ENCODE assay signal across 19 cellular contexts in the genomic region with DNA sequence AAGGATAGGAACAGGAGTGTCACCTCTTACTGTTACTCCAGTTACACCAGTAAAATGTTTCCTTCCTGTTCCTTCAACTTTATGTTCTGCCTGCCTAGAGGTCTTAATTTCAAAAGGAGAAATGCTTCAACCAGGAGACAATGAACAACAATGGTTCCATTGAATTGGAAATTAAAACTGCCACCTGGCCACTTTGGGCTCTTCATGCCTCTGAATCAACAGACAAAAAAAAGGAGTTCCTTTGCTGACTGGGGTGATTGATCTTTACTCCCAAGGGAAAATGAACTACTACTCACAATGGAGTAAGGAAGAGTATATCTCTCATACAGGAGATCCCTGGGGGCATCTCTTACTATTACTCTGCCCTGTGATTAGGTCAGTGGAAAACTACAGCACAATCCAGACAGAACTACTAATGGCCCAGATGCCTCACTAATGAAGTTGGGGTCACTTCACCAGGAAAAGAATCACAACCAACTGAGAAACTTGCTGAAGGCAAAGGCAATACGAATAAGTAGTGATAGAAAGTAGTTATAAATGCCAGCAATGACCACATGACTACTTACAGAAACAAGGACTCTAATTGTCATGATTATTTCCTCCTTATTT.
DNase-seq lines count a peak whose midpoint lies in the region; ATAC-seq and TF ChIP-seq lines count a peak whose summit lies in the region.
"Had no signal": no experiment of that assay in that cellular context is flagged by ENCODE, and none has a peak within 500 bp of the region (broad histone marks: within the 10 kb centered on the region; RNA-seq: fewer than 3 reads in every experiment).

No MANE protein-coding gene starts in this region.

- H3K4me3 ChIP-seq in GM23338 (no peak overlapping the region), NT2/D1 (ENCODE audit: insufficient read length, low read depth) (no peak overlapping the region), osteoblast (ENCODE audit: insufficient read depth, low read length) (no peak overlapping the region), Caco-2 (ENCODE audit: low read depth, low read length) (no peak overlapping the region)

- H3K79me2 ChIP-seq in GM23338 (replicated peaks; ENCODE audit: insufficient read depth): no peaks in the 10 kb centered on the region
- H3K79me2 ChIP-seq in osteoblast (ENCODE audit: insufficient read depth, low read length): no peaks in the 10 kb centered on the region

- H3K4me1 Mint-ChIP-seq in GM23338: peaks cover 17% of the 10 kb centered on the region
- no peaks in the 10 kb centered on the region for H3K4me1 Mint-ChIP-seq in Caco-2 (ENCODE audit: low read depth, unreplicated experiment)

- DNase-seq in GM23338 (ENCODE audit: low spot score): peak; percentile 57
- DNase-seq in NT2/D1 (ENCODE audit: low read depth, low spot score): peak; percentile 40
- DNase-seq in foreskin melanocyte: peak; percentile 80
- peak; percentile 75 for DNase-seq in osteoblast (ENCODE audit: insufficient read length, low spot score, missing footprints)
- no peak for DNase-seq in SIG-M5 treated with dmso at 0.1 percent for 504 hours (lab: John Stamatoyannopoulos, UW; ENCODE audit: unreplicated experiment)
- DNase-seq in NCI-H524 (lab: John Stamatoyannopoulos, UW): no peak
- no peak for DNase-seq in Caco-2
- DNase-seq: BE2C; CD4-positive, CD25-positive, alpha-beta regulatory T cell; COR-L47; DMS 273 treated with DMSO at 0.1 percent for 48 hours; DND-41; HCEC 1CT; NCI-H1105; NCI-H2029 treated with DMSO at 0.1 percent for 48 hours; NCI-H2171 treated with DMSO at 0.1 percent for 48 hours; NCI-H446 treated with DMSO at 0.1 percent for 48 hours had no signal

- H3K9me3 ChIP-seq in NT2/D1 (ENCODE audit: insufficient read depth, low read length) (peaks cover 5% of the 10 kb centered on the region; the same call in 1 of the 2 replicates), osteoblast (ENCODE audit: low read depth, low read length) (no peaks in the 10 kb centered on the region), Caco-2 (no peaks in the 10 kb centered on the region)
- H3K9me3 ChIP-seq: BE2C had no signal

- POLR2A ChIA-PET in Caco-2 (lab: Charles Lee): no interaction called here

- no peaks in the 10 kb centered on the region for H3K9me3 Mint-ChIP-seq in GM23338
- H3K9me3 Mint-ChIP-seq in Caco-2 (ENCODE audit: unreplicated experiment): no peaks in the 10 kb centered on the region
- H3K9me3 Mint-ChIP-seq: CD4-positive, CD25-positive, alpha-beta regulatory T cell; IgD-negative memory B cell; T-helper 1 cell treated with Interleukin-12 subunit alpha and Interleukin-12 subunit beta and Interleukin-4 antibody, amounts not matched to agents 30 μg/mL and 1 μg/mL, for 36 hours had no signal

- H2AFZ ChIP-seq in GM23338 (no peak overlapping the region), osteoblast (ENCODE audit: low read length) (no peak overlapping the region)

- ATAC-seq in GM23338: peak; percentile 60

- H3K4me1 ChIP-seq in GM23338 (ENCODE audit: insufficient read depth): peaks cover 13% of the 10 kb centered on the region
- H3K4me1 ChIP-seq in NT2/D1 (ENCODE audit: insufficient read depth, insufficient read length): no peaks in the 10 kb centered on the region
- H3K4me1 ChIP-seq in osteoblast (ENCODE audit: insufficient read depth, low read length): peaks cover 3% of the 10 kb centered on the region
- H3K4me1 ChIP-seq in Caco-2: no peaks in the 10 kb centered on the region
- H3K4me1 ChIP-seq: BE2C had no signal

- H3K4me3 Mint-ChIP-seq in GM23338 (no peak overlapping the region; the same call in 2 of the 3 replicates), Caco-2 (ENCODE audit: unreplicated experiment) (no peak overlapping the region)
- H3K4me3 Mint-ChIP-seq: CD4-positive, CD25-positive, alpha-beta regulatory T cell; IgD-negative memory B cell; T-helper 1 cell treated with Interleukin-12 subunit alpha and Interleukin-12 subunit beta and Interleukin-4 antibody, amounts not matched to agents 30 μg/mL and 1 μg/mL, for 36 hours had no signal

- H3K27ac Mint-ChIP-seq in GM23338: 0 out of 2 replicates have a peak overlapping the region, but pooled peaks have one; percentile 35
- H3K27ac Mint-ChIP-seq in Caco-2 (ENCODE audit: unreplicated experiment): no peak overlapping the region
- H3K27ac Mint-ChIP-seq: CD4-positive, CD25-positive, alpha-beta regulatory T cell; IgD-negative memory B cell; T-helper 1 cell treated with Interleukin-12 subunit alpha and Interleukin-12 subunit beta and Interleukin-4 antibody, amounts not matched to agents 30 μg/mL and 1 μg/mL, for 36 hours had no signal

- H3K4me2 ChIP-seq in GM23338: peak overlapping the region; percentile 61
- H3K4me2 ChIP-seq in osteoblast (ENCODE audit: insufficient read depth, low read length): no peak overlapping the region

- peaks cover 4% of the 10 kb centered on the region for H3K27me3 Mint-ChIP-seq in GM23338 (ENCODE audit: insufficient read depth, low read depth, poor library complexity)
- no peaks in the 10 kb centered on the region for H3K27me3 Mint-ChIP-seq in Caco-2 (ENCODE audit: insufficient read depth, unreplicated experiment)
- H3K27me3 Mint-ChIP-seq: CD4-positive, CD25-positive, alpha-beta regulatory T cell; IgD-negative memory B cell had no signal

- H3K27me3 ChIP-seq in GM23338 (ENCODE audit: insufficient read depth) (no peaks in the 10 kb centered on the region), NT2/D1 (ENCODE audit: insufficient read depth, insufficient read length) (no peaks in the 10 kb centered on the region), osteoblast (ENCODE audit: insufficient read depth, low read length) (no peaks in the 10 kb centered on the region), Caco-2 (replicated peaks; ENCODE audit: control insufficient read depth, insufficient read depth, low read length) (no peaks in the 10 kb centered on the region)
- H3K27me3 ChIP-seq: BE2C had no signal

- CTCF ChIA-PET in Caco-2 (lab: Charles Lee): no interaction called here

- no peaks in the 10 kb centered on the region for H3K36me3 Mint-ChIP-seq in GM23338 (ENCODE audit: low read depth)
- H3K36me3 Mint-ChIP-seq in Caco-2 (ENCODE audit: insufficient read depth, unreplicated experiment): no peaks in the 10 kb centered on the region
- H3K36me3 Mint-ChIP-seq: IgD-negative memory B cell had no signal

- H3K9me2 ChIP-seq in GM23338 (ENCODE audit: insufficient read depth): peaks cover 21% of the 10 kb centered on the region

- no peaks in the 10 kb centered on the region for H3F3A ChIP-seq in GM23338 (replicated peaks; ENCODE audit: low read depth)

- H3K9ac ChIP-seq in NT2/D1 (ENCODE audit: insufficient read length, low read depth): no peak overlapping the region

- H3K27ac ChIP-seq in GM23338 (ENCODE audit: low read depth): peak overlapping the region; percentile 72; the same call in 1 of the 2 replicates
- H3K27ac ChIP-seq in osteoblast (ENCODE audit: low read depth, low read length): no peak overlapping the region

- H4K20me1 ChIP-seq in GM23338 (replicated peaks; ENCODE audit: insufficient read depth) (0 out of 2 replicates have a peak, but pooled peaks cover 3% of the 10 kb centered on the region), osteoblast (ENCODE audit: insufficient read depth, low read length) (no peaks in the 10 kb centered on the region)

- H3K36me3 ChIP-seq in GM23338 (ENCODE audit: insufficient read depth) (no peaks in the 10 kb centered on the region), NT2/D1 (ENCODE audit: insufficient read depth, insufficient read length, low read length) (no peaks in the 10 kb centered on the region), osteoblast (ENCODE audit: insufficient read depth, low read length) (no peaks in the 10 kb centered on the region), Caco-2 (ENCODE audit: control insufficient read depth, insufficient read depth, low read length) (no peaks in the 10 kb centered on the region)
- H3K36me3 ChIP-seq: BE2C had no signal

- intact Hi-C loops in Caco-2 (cut with micrococcal nuclease; ENCODE audit: unreplicated experiment): loop anchor here (10.0 kb wide), 1 partner anchor 576 kb away; no protein-coding TSS in a partner anchor

- no TSS peak for BruUV-seq in Caco-2 (replicated peaks; lab: Mats Ljungman, UMichigan)

- TF ChIP-seq CTCF in GM23338 (conservative IDR thresholded peaks at IDR 0.05; ENCODE audit: low read depth in 2 of 2) (no peak), osteoblast (IDR thresholded peaks at IDR 0.05; ENCODE audit: extremely low read depth, low read depth, low read length) (no peak), Caco-2 (IDR thresholded peaks at IDR 0.05; ENCODE audit: insufficient read depth in 1 of 2, low read depth in 1 of 2, low read length in 1 of 2, severe bottlenecking in 1 of 2, unreplicated experiment in 1 of 2) (no peak)

Comparison
In these comparisons a context has a peak if more than half of its experiments do, and no peak if none do; other contexts are left out.
1. DNase-seq: peak in GM23338 (single experiment), NT2/D1 (single experiment), foreskin melanocyte (single experiment) and osteoblast (single experiment); none in SIG-M5 treated with dmso at 0.1 percent for 504 hours (single experiment), NCI-H524 (0 of 2) and Caco-2 (0 of 2).